In genomic region chr9:14907360-14907685, GRCh38 we compare ENCODE assay signal across 14 cellular contexts. TPM values are rescaled to one million over a fixed set of nuclear protein-coding genes. Genes with fewer than 3 reads are reported as not detected.
DNase-seq lines count a peak whose midpoint lies in the region; ATAC-seq and TF ChIP-seq lines count a peak whose summit lies in the region.
"Had no signal": no experiment of that assay in that cellular context is flagged by ENCODE, and none has a peak within 500 bp of the region (broad histone marks: within the 10 kb centered on the region; RNA-seq: fewer than 3 reads in every experiment).

No MANE protein-coding gene starts in this region.

- H3K27me3 Mint-ChIP-seq in activated naive CD8-positive, alpha-beta T cell treated with anti-CD3 and anti-CD28 coated beads for 36 hours, result no peaks in the 10 kb centered on the region

- no peak overlapping the region for H3K4me3 Mint-ChIP-seq in activated naive CD8-positive, alpha-beta T cell treated with anti-CD3 and anti-CD28 coated beads for 36 hours
- H3K4me3 Mint-ChIP-seq: CD14-positive monocyte had no signal

- H3K9me3 ChIP-seq in iPS-20b (ENCODE audit: insufficient read depth, low read depth, low read length), result no peaks in the 10 kb centered on the region
- no peaks in the 10 kb centered on the region for H3K9me3 ChIP-seq in smooth muscle cell (replicated peaks; ENCODE audit: low read depth)
- H3K9me3 ChIP-seq: A549 had no signal

- no peak overlapping the region for H3K27ac Mint-ChIP-seq in activated naive CD8-positive, alpha-beta T cell treated with anti-CD3 and anti-CD28 coated beads for 36 hours
- H3K27ac Mint-ChIP-seq: CD14-positive monocyte had no signal

- ATAC-seq in HG02981 (IDR thresholded peaks at IDR 0.05; ENCODE audit: unreplicated experiment), result no peak
- ATAC-seq: A549 had no signal

- H3K9ac ChIP-seq in iPS-20b (ENCODE audit: low read depth, low read length) (peak overlapping the region; percentile 38; the same call in 1 of the 2 replicates), smooth muscle cell (ENCODE audit: low read depth) (no peak overlapping the region)

- peaks cover 32% of the 10 kb centered on the region for H3F3A ChIP-seq in smooth muscle cell (ENCODE audit: low read depth)

- H3K4me1 Mint-ChIP-seq in activated naive CD8-positive, alpha-beta T cell treated with anti-CD3 and anti-CD28 coated beads for 36 hours, result no peaks in the 10 kb centered on the region
- H3K4me1 Mint-ChIP-seq: CD14-positive monocyte had no signal

- no peaks in the 10 kb centered on the region for H3K36me3 Mint-ChIP-seq in activated naive CD8-positive, alpha-beta T cell treated with anti-CD3 and anti-CD28 coated beads for 36 hours
- H3K36me3 Mint-ChIP-seq: CD14-positive monocyte had no signal

- H3K4me3 ChIP-seq in iPS-20b (ENCODE audit: low read length) (peak overlapping the region; percentile 12), smooth muscle cell (peak overlapping the region; percentile 50)
- H3K4me3 ChIP-seq: A549 had no signal

- DNase-seq in NCI-H510A treated with DMSO at 0.1 percent for 48 hours (lab: John Stamatoyannopoulos, UW), result peak; percentile 4
- no peak for DNase-seq in NCI-H510A (lab: John Stamatoyannopoulos, UW)
- DNase-seq in NCI-H2227 treated with DMSO at 0.1 percent for 48 hours (lab: John Stamatoyannopoulos, UW), result peak; percentile 70
- DNase-seq in smooth muscle cell (lab: John Stamatoyannopoulos, UW; ENCODE audit: unreplicated experiment), result no peak
- no peak for DNase-seq in NOMO-1 (lab: John Stamatoyannopoulos, UW; ENCODE audit: unreplicated experiment in 2 of 2)
- DNase-seq in activated naive CD8-positive, alpha-beta T cell treated with anti-CD3 and anti-CD28 coated beads for 36 hours, result no peak
- DNase-seq: activated naive CD4-positive, alpha-beta T cell treated with Interleukin-2 at 50 U/mL for 16 hours; brain microvascular endothelial cell; effector CD8-positive, alpha-beta T cell; NCI-H345 had no signal

- H4K20me1 ChIP-seq in smooth muscle cell (ENCODE audit: low read depth), result no peaks in the 10 kb centered on the region

- H3K27me3 ChIP-seq in iPS-20b (ENCODE audit: insufficient read depth, low read length) (no peaks in the 10 kb centered on the region), smooth muscle cell (ENCODE audit: low read depth) (no peaks in the 10 kb centered on the region)
- H3K27me3 ChIP-seq: brain microvascular endothelial cell had no signal

- no peaks in the 10 kb centered on the region for H3K9me3 Mint-ChIP-seq in activated naive CD8-positive, alpha-beta T cell treated with anti-CD3 and anti-CD28 coated beads for 36 hours

- H3K27ac ChIP-seq in iPS-20b (ENCODE audit: low read length), result no peak overlapping the region
- peak overlapping the region; percentile 46 for H3K27ac ChIP-seq in smooth muscle cell (ENCODE audit: low read depth)
- H3K27ac ChIP-seq: A549, brain microvascular endothelial cell had no signal

- H3K79me2 ChIP-seq in smooth muscle cell (ENCODE audit: low read depth), result peaks cover 72% of the 10 kb centered on the region

- peaks cover 43% of the 10 kb centered on the region; the same call in 1 of the 2 replicates for H3K4me1 ChIP-seq in iPS-20b (ENCODE audit: insufficient read depth, low read length)
- H3K4me1 ChIP-seq in smooth muscle cell (ENCODE audit: low read depth), result peaks cover 47% of the 10 kb centered on the region
- H3K4me1 ChIP-seq: A549 had no signal

- peak overlapping the region; percentile 93 for H3K4me2 ChIP-seq in smooth muscle cell
- H3K4me2 ChIP-seq: A549 had no signal

- H2AFZ ChIP-seq in smooth muscle cell (ENCODE audit: low read depth), result no peak overlapping the region

- WGBS in smooth muscle cell (ENCODE audit: low lambda C conversion rate), result 44% methylated on average over 5 of the region's 5 CpGs

- H3K36me3 ChIP-seq in iPS-20b (ENCODE audit: insufficient read depth, low read depth, low read length) (no peaks in the 10 kb centered on the region), smooth muscle cell (ENCODE audit: low read depth) (no peaks in the 10 kb centered on the region)
- H3K36me3 ChIP-seq: brain microvascular endothelial cell had no signal

- TF ChIP-seq CTCF in smooth muscle cell (IDR thresholded peaks at IDR 0.05; ENCODE audit: borderline replicate concordance, insufficient read depth, poor library complexity, severe bottlenecking), result no peak

RNA-seq across cellular contexts. Expression of gene FREM1, which starts 2.9 kb away (rescaled TPM):
- total RNA-seq in smooth muscle cell, result 18.0 and 28.9 TPM in 2 replicates
- 11.5 and 18.0 TPM in 2 replicates for polyA plus RNA-seq in smooth muscle cell
- not detected for total RNA-seq in activated naive CD8-positive, alpha-beta T cell treated with anti-CD3 and anti-CD28 coated beads for 36 hours
- polyA plus RNA-seq: A549, CD14-positive monocyte had no signal

Comparison
In these comparisons a context has a peak if more than half of its experiments do, and no peak if none do; other contexts are left out.
1. DNase-seq: peak in NCI-H510A treated with DMSO at 0.1 percent for 48 hours (single experiment) and NCI-H2227 treated with DMSO at 0.1 percent for 48 hours (single experiment); none in NCI-H510A (single experiment), smooth muscle cell (single experiment), NOMO-1 (0 of 2) and activated naive CD8-positive, alpha-beta T cell treated with anti-CD3 and anti-CD28 coated beads for 36 hours (single experiment).
2. RNA of gene FREM1, which starts 2.9 kb away (total RNA-seq): 18.0 to 28.9 TPM in smooth muscle cell; not detected in activated naive CD8-positive, alpha-beta T cell treated with anti-CD3 and anti-CD28 coated beads for 36 hours; every median in the first group is over 10 times any median in the second.